In the genomic region with DNA sequence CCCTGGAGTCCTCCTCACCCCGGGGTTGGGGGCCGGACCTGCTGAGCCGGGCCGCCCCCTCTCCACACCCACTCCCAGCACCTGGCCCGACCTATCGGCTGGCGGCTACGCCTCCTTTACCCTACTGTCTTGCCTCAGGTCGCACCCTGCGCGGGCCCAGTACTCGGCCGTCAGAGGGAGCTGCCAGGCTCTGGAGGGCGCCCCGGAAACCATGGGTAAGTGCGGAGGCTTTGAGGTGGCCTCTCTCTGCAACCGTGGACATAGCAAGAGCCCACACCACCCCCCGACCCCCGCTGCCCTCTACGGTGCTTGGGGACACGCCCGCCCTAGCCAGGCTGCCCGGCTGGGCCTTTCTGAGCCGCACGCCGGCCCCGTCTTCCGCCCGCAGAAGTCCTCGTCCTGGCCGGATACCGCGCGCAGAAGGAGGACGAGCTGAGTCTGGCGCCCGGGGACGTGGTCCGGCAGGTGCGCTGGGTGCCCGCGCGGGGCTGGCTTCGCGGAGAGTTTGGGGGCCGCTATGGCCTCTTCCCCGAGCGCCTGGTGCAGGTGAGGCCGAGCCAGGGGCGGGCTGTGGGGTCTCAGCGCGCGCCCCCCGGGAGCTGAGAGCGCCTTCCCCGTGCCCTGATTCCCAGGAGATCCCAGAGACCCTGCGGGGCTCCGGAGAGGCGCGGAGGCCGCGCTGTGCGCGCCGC, we compare ENCODE assay signal across 1 cellular context.
TF ChIP-seq lines count a peak whose summit lies in the region.

SH3D21 (plus strand) TSS at position 159 of the 692 bp plus-strand sequence; CDS start at position 212, 53 bp downstream.

TF ChIP-seq in HepG2, 621 proteins besides CTCF, POLR2A, EP300 and RAD21 (continued from another document and continues in another):
- TF ChIP-seq HMG20B (CRISPR knock-in tag; conservative IDR thresholded peaks at IDR 0.05) (no peak), KAT2B (IDR thresholded peaks at IDR 0.05; ENCODE audit: borderline replicate concordance, low read depth, low read length) (no peak), ZSCAN12 (CRISPR knock-in tag; IDR thresholded peaks at IDR 0.05) (no peak), MYPOP (CRISPR knock-in tag; IDR thresholded peaks at IDR 0.05) (no peak; the same call in 1 of the 2 replicates), ZNF556 (CRISPR knock-in tag; IDR thresholded peaks at IDR 0.05; ENCODE audit: borderline replicate concordance) (no peak), SRF (IDR thresholded peaks at IDR 0.05; ENCODE audit: low read depth, low read length) (no peak), RBAK (CRISPR knock-in tag; IDR thresholded peaks at IDR 0.05) (no peak), MAFG (CRISPR knock-in tag; IDR thresholded peaks at IDR 0.05) (0 out of 2 replicates have a peak, but pooled peaks have one; percentile 17), ISL2 (CRISPR knock-in tag; IDR thresholded peaks at IDR 0.05) (peak; percentile 36; the same call in 1 of the 2 replicates), TEAD3 (CRISPR knock-in tag; optimal IDR thresholded peaks at IDR 0.05; ENCODE audit: borderline replicate concordance) (peak; percentile 0), SMARCC2 (IDR thresholded peaks at IDR 0.05) (no peak), CREBL2 (CRISPR knock-in tag; IDR thresholded peaks at IDR 0.05; ENCODE audit: borderline replicate concordance) (0 out of 2 replicates have a peak, but pooled peaks have one; percentile 72), HNF1B (CRISPR knock-in tag; IDR thresholded peaks at IDR 0.05) (peak; percentile 60; the same call in 1 of the 2 replicates), ZNF850 (CRISPR knock-in tag; conservative IDR thresholded peaks at IDR 0.05) (no peak), ZNF576 (CRISPR knock-in tag; IDR thresholded peaks at IDR 0.05) (no peak), ZFYVE20 (CRISPR knock-in tag; IDR thresholded peaks at IDR 0.05; ENCODE audit: borderline replicate concordance, low read depth) (no peak), MXD4 (CRISPR knock-in tag; IDR thresholded peaks at IDR 0.05) (no peak; the same call in 1 of the 2 replicates), ARNTL (CRISPR knock-in tag; IDR thresholded peaks at IDR 0.05) (peak; percentile 49), ZNF232 (CRISPR knock-in tag; IDR thresholded peaks at IDR 0.05; ENCODE audit: borderline replicate concordance) (peak; percentile 24; the same call in 1 of the 2 replicates), ZNF224 (CRISPR knock-in tag; IDR thresholded peaks at IDR 0.05) (no peak), ZNF788 (CRISPR knock-in tag; IDR thresholded peaks at IDR 0.05; ENCODE audit: borderline replicate concordance) (0 out of 2 replicates have a peak, but pooled peaks have one; percentile 62), ZNF773 (CRISPR knock-in tag; IDR thresholded peaks at IDR 0.05; ENCODE audit: borderline replicate concordance) (peak; percentile 70; the same call in 1 of the 2 replicates), TBP (CRISPR knock-in tag; IDR thresholded peaks at IDR 0.05) (peak; percentile 43; the same call in 1 of the 2 replicates), ZNF282 (IDR thresholded peaks at IDR 0.05; ENCODE audit: partially characterized antibody) (no peak), ZNF362 (CRISPR knock-in tag; IDR thresholded peaks at IDR 0.05; ENCODE audit: borderline replicate concordance) (no peak), TAF15 (IDR thresholded peaks at IDR 0.05; ENCODE audit: low read depth, low read length, poor library complexity, severe bottlenecking) (no peak), NR2C2 (CRISPR knock-in tag; IDR thresholded peaks at IDR 0.05; ENCODE audit: borderline replicate concordance) (no peak), ZNF564 (CRISPR knock-in tag; IDR thresholded peaks at IDR 0.05) (no peak), CHCHD3 (CRISPR knock-in tag; IDR thresholded peaks at IDR 0.05) (no peak), ZNF33B (CRISPR knock-in tag; IDR thresholded peaks at IDR 0.05) (peak; percentile 76)
- TF ChIP-seq, protein P1, sequence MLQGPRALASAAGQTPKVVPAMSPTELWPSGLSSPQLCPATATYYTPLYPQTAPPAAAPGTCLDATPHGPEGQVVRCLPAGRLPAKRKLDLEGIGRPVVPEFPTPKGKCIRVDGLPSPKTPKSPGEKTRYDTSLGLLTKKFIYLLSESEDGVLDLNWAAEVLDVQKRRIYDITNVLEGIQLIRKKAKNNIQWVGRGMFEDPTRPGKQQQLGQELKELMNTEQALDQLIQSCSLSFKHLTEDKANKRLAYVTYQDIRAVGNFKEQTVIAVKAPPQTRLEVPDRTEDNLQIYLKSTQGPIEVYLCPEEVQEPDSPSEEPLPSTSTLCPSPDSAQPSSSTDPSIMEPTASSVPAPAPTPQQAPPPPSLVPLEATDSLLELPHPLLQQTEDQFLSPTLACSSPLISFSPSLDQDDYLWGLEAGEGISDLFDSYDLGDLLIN (CRISPR knock-in tag; IDR thresholded peaks at IDR 0.05; ENCODE audit: borderline replicate concordance), result no peak
- TF ChIP-seq, protein P2, sequence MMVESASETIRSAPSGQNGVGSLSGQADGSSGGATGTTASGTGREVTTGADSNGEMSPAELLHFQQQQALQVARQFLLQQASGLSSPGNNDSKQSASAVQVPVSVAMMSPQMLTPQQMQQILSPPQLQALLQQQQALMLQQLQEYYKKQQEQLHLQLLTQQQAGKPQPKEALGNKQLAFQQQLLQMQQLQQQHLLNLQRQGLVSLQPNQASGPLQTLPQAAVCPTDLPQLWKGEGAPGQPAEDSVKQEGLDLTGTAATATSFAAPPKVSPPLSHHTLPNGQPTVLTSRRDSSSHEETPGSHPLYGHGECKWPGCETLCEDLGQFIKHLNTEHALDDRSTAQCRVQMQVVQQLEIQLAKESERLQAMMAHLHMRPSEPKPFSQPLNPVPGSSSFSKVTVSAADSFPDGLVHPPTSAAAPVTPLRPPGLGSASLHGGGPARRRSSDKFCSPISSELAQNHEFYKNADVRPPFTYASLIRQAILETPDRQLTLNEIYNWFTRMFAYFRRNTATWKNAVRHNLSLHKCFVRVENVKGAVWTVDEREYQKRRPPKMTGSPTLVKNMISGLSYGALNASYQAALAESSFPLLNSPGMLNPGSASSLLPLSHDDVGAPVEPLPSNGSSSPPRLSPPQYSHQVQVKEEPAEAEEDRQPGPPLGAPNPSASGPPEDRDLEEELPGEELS (CRISPR knock-in tag; IDR thresholded peaks at IDR 0.05), result no peak
- TF ChIP-seq, protein P3, sequence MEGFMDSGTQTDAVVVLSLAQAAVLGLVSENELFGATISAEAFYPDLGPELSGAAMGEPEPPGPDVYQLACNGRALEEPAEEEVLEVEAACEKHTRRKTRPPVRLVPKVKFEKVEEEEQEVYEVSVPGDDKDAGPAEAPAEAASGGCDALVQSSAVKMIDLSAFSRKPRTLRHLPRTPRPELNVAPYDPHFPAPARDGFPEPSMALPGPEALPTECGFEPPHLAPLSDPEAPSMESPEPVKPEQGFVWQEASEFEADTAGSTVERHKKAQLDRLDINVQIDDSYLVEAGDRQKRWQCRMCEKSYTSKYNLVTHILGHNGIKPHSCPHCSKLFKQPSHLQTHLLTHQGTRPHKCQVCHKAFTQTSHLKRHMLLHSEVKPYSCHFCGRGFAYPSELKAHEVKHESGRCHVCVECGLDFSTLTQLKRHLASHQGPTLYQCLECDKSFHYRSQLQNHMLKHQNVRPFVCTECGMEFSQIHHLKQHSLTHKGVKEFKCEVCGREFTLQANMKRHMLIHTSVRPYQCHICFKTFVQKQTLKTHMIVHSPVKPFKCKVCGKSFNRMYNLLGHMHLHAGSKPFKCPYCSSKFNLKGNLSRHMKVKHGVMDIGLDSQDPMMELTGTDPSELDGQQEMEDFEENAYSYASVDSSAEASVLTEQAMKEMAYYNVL (CRISPR knock-in tag; IDR thresholded peaks at IDR 0.05; ENCODE audit: borderline replicate concordance), result no peak; the same call in 1 of the 2 replicates
- TF ChIP-seq, protein P4, sequence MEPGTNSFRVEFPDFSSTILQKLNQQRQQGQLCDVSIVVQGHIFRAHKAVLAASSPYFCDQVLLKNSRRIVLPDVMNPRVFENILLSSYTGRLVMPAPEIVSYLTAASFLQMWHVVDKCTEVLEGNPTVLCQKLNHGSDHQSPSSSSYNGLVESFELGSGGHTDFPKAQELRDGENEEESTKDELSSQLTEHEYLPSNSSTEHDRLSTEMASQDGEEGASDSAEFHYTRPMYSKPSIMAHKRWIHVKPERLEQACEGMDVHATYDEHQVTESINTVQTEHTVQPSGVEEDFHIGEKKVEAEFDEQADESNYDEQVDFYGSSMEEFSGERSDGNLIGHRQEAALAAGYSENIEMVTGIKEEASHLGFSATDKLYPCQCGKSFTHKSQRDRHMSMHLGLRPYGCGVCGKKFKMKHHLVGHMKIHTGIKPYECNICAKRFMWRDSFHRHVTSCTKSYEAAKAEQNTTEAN (CRISPR knock-in tag; conservative IDR thresholded peaks at IDR 0.05), result no peak; the same call in 1 of the 2 replicates
- TF ChIP-seq, protein P5, sequence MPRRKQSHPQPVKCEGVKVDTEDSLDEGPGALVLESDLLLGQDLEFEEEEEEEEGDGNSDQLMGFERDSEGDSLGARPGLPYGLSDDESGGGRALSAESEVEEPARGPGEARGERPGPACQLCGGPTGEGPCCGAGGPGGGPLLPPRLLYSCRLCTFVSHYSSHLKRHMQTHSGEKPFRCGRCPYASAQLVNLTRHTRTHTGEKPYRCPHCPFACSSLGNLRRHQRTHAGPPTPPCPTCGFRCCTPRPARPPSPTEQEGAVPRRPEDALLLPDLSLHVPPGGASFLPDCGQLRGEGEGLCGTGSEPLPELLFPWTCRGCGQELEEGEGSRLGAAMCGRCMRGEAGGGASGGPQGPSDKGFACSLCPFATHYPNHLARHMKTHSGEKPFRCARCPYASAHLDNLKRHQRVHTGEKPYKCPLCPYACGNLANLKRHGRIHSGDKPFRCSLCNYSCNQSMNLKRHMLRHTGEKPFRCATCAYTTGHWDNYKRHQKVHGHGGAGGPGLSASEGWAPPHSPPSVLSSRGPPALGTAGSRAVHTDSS (CRISPR knock-in tag; conservative IDR thresholded peaks at IDR 0.05), result no peak
- TF ChIP-seq, protein P6, sequence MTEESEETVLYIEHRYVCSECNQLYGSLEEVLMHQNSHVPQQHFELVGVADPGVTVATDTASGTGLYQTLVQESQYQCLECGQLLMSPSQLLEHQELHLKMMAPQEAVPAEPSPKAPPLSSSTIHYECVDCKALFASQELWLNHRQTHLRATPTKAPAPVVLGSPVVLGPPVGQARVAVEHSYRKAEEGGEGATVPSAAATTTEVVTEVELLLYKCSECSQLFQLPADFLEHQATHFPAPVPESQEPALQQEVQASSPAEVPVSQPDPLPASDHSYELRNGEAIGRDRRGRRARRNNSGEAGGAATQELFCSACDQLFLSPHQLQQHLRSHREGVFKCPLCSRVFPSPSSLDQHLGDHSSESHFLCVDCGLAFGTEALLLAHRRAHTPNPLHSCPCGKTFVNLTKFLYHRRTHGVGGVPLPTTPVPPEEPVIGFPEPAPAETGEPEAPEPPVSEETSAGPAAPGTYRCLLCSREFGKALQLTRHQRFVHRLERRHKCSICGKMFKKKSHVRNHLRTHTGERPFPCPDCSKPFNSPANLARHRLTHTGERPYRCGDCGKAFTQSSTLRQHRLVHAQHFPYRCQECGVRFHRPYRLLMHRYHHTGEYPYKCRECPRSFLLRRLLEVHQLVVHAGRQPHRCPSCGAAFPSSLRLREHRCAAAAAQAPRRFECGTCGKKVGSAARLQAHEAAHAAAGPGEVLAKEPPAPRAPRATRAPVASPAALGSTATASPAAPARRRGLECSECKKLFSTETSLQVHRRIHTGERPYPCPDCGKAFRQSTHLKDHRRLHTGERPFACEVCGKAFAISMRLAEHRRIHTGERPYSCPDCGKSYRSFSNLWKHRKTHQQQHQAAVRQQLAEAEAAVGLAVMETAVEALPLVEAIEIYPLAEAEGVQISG (CRISPR knock-in tag; IDR thresholded peaks at IDR 0.05), result peak; percentile 55; the same call in 1 of the 2 replicates
- TF ChIP-seq, protein P7, sequence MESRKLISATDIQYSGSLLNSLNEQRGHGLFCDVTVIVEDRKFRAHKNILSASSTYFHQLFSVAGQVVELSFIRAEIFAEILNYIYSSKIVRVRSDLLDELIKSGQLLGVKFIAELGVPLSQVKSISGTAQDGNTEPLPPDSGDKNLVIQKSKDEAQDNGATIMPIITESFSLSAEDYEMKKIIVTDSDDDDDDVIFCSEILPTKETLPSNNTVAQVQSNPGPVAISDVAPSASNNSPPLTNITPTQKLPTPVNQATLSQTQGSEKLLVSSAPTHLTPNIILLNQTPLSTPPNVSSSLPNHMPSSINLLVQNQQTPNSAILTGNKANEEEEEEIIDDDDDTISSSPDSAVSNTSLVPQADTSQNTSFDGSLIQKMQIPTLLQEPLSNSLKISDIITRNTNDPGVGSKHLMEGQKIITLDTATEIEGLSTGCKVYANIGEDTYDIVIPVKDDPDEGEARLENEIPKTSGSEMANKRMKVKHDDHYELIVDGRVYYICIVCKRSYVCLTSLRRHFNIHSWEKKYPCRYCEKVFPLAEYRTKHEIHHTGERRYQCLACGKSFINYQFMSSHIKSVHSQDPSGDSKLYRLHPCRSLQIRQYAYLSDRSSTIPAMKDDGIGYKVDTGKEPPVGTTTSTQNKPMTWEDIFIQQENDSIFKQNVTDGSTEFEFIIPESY (CRISPR knock-in tag; IDR thresholded peaks at IDR 0.05), result no peak
